In genomic region chr11:2461253-2462091, GRCh38 we compare ENCODE assay signal across 20 cellular contexts. TPM values are rescaled to one million over a fixed set of nuclear protein-coding genes. Genes with fewer than 3 reads are reported as not detected.
DNase-seq lines count a peak whose midpoint lies in the region; ATAC-seq and TF ChIP-seq lines count a peak whose summit lies in the region.
"Had no signal": no experiment of that assay in that cellular context is flagged by ENCODE, and none has a peak within 500 bp of the region (broad histone marks: within the 10 kb centered on the region; RNA-seq: fewer than 3 reads in every experiment).

No MANE protein-coding gene starts in this region.

- TF ChIP-seq POLR2A in right lobe of liver (IDR thresholded peaks at IDR 0.05) (no peak), stomach (IDR thresholded peaks at IDR 0.05) (no peak)

- peaks cover 76 to 79% of the 10 kb centered on the region in 2 donors for H3K4me1 ChIP-seq in duodenal mucosa (ENCODE audit: control insufficient read depth in 1 of 2, insufficient read depth in 2 of 2, low read length in 2 of 2)
- no peaks in the 10 kb centered on the region for H3K4me1 ChIP-seq in right lobe of liver
- H3K4me1 ChIP-seq in stomach = peaks cover 60 to 79% (median 76%) of the 10 kb centered on the region in 4 donors

- H3K4me3 ChIP-seq in duodenal mucosa (ENCODE audit: low read depth in 1 of 2, low read length in 2 of 2) (peak overlapping the region in 1 of 2 donors; percentile 22), right lobe of liver (no peak overlapping the region), stomach (no peak overlapping the region)
- H3K4me3 ChIP-seq: MG63 had no signal

- H3K36me3 ChIP-seq in duodenal mucosa (ENCODE audit: control insufficient read depth in 1 of 2, insufficient read depth in 2 of 2, low read length in 2 of 2) (no peaks in the 10 kb centered on the region), right lobe of liver (no peaks in the 10 kb centered on the region), stomach (no peaks in the 10 kb centered on the region)
- H3K36me3 ChIP-seq: MG63 had no signal

- intact Hi-C loops in right lobe of liver (cut with DNase I) (no loop called here), stomach (cut with DNase I; ENCODE audit: low total_unique reads) (no loop called here)

- ATAC-seq in right lobe of liver (peak in 3 of 4 donors; percentile 5 to 58 (median 26)), GM19463 (IDR thresholded peaks at IDR 0.05; ENCODE audit: unreplicated experiment) (no peak), HG03469 (IDR thresholded peaks at IDR 0.05; ENCODE audit: unreplicated experiment) (no peak)

- H3K27ac ChIP-seq in duodenal mucosa (ENCODE audit: low read depth, low read length) (peak overlapping the region; percentile 66), right lobe of liver (no peak overlapping the region), stomach (peak overlapping the region; percentile 85 to 93 (median 89))
- H3K27ac ChIP-seq: VCaP had no signal

- H3K9me3 ChIP-seq in duodenal mucosa (ENCODE audit: control insufficient read depth in 1 of 2, low read length in 2 of 2) = no peaks in the 10 kb centered on the region
- no peaks in the 10 kb centered on the region for H3K9me3 ChIP-seq in right lobe of liver
- H3K9me3 ChIP-seq in stomach = no peaks in the 10 kb centered on the region
- H3K9me3 ChIP-seq: MG63 had no signal

- DNase-seq in OCI-M1 (lab: John Stamatoyannopoulos, UW) = peak; percentile 55
- DNase-seq in right lobe of liver = no peak
- DNase-seq in stomach = peak; percentile 50
- DNase-seq in NOMO-1 (lab: John Stamatoyannopoulos, UW; ENCODE audit: unreplicated experiment in 2 of 2) = no peak
- DNase-seq in T-helper 9 cell = no peak
- DNase-seq: amygdala; DMS53; HFFc6; MG63; NCI-H1694 treated with DMSO at 0.1 percent for 48 hours; NCI-H510A treated with DMSO at 0.1 percent for 48 hours; stimulated activated CD4-positive, alpha-beta T cell treated with anti-CD3 and anti-CD28 coated beads, Interleukin-1b, Interleukin-23, amount 100 ng/mL, for 48 hours had no signal

- peak overlapping the region; percentile 48 to 51 for H3K9ac ChIP-seq in duodenal mucosa (ENCODE audit: low read depth in 1 of 2, low read length in 2 of 2)

- 77% methylated on average over 8 of the region's 19 CpGs for WGBS in right lobe of liver (ENCODE audit: insufficient coverage, low coverage, low lambda C conversion rate, missing lambda C conversion rate)
- 51 to 68% (median 65%) methylated on average over 15 to 19 of the region's 19 CpGs for WGBS in stomach, 5 donors

- H3K27me3 ChIP-seq in duodenal mucosa (ENCODE audit: control insufficient read depth in 1 of 2, insufficient read depth in 2 of 2, low read length in 2 of 2) = no peaks in the 10 kb centered on the region
- no peaks in the 10 kb centered on the region for H3K27me3 ChIP-seq in right lobe of liver
- no peaks in the 10 kb centered on the region for H3K27me3 ChIP-seq in stomach
- H3K27me3 ChIP-seq: MG63 had no signal

- no peak for TF ChIP-seq EP300 in stomach (IDR thresholded peaks at IDR 0.05)

- TF ChIP-seq CTCF in right lobe of liver (IDR thresholded peaks at IDR 0.05) (no peak), stomach (IDR thresholded peaks at IDR 0.05) (no peak)

RNA-seq across cellular contexts. Expression of gene KCNQ1, which starts 16.7 kb away (rescaled TPM):
- total RNA-seq in right lobe of liver (1 to 10 TPM in 4 of 6 experiments, under 1 TPM in 2; 0.61 to 2.4 (median 1.8) TPM), stomach (100 to 1,000 TPM in 1 of 5 donors, 10 to 100 TPM in 4; 12.1 to 155 (median 75.9) TPM)
- polyA plus RNA-seq in stomach = 10 to 100 TPM; 29.3 to 55.8 (median 42.2) TPM
- total RNA-seq: HFFc6, lung microvascular endothelial cell had no signal
- polyA plus RNA-seq: BJ had no signal

RNA-seq across cellular contexts. Expression of gene TRPM5, which starts 17.2 kb away (rescaled TPM):
- total RNA-seq in right lobe of liver (not detected), stomach (10 to 100 TPM in 1 of 5 donors, under 1 TPM in 3, not detected in 1; 0.43 to 11.6 (median 0.50) TPM)
- polyA plus RNA-seq in stomach = under 1 TPM; 0.15 to 0.61 (median 0.31) TPM
- total RNA-seq: activated T-helper 2 cell treated with anti-CD3 and anti-CD28 coated beads, Interferon-gamma antibody, Interleukin-2, Interleukin-4, amounts not matched to agents 10 μg/mL and 5 μg/mL and 100 μg/mL, durations not matched to agents 14 hours and 24 hours and 36 hours; frontal cortex; HFFc6; lung microvascular endothelial cell had no signal
- polyA plus RNA-seq: BJ had no signal

Comparison
In these comparisons a context has a peak if more than half of its experiments do, and no peak if none do; other contexts are left out.
1. DNase-seq: peak in OCI-M1 (single experiment) and stomach (single experiment); none in right lobe of liver (0 of 3), NOMO-1 (0 of 2) and T-helper 9 cell (single experiment).
2. H3K27ac ChIP-seq: peak in duodenal mucosa (single experiment) and stomach (5 of 5); none in right lobe of liver (0 of 3).
3. ATAC-seq: peak in right lobe of liver (3 of 4); none in GM19463 (single experiment) and HG03469 (single experiment).